Comparison of ENCODE assay signal across 1 cellular context in genomic region chr17:55432358-55433028, GRCh38.
TF ChIP-seq lines count a peak whose summit lies in the region.

No MANE protein-coding gene starts in this region.

TF ChIP-seq in K562, 482 proteins besides CTCF, POLR2A, EP300 and RAD21 (continued from another document and continues in another):
- no peak for TF ChIP-seq ZHX1 (conservative IDR thresholded peaks at IDR 0.05; ENCODE audit: low read length)
- no peak for TF ChIP-seq TAF1 (IDR thresholded peaks at IDR 0.05; ENCODE audit: control insufficient read depth, extremely low read depth, insufficient read depth, low read length, severe bottlenecking)
- TF ChIP-seq, protein P1, sequence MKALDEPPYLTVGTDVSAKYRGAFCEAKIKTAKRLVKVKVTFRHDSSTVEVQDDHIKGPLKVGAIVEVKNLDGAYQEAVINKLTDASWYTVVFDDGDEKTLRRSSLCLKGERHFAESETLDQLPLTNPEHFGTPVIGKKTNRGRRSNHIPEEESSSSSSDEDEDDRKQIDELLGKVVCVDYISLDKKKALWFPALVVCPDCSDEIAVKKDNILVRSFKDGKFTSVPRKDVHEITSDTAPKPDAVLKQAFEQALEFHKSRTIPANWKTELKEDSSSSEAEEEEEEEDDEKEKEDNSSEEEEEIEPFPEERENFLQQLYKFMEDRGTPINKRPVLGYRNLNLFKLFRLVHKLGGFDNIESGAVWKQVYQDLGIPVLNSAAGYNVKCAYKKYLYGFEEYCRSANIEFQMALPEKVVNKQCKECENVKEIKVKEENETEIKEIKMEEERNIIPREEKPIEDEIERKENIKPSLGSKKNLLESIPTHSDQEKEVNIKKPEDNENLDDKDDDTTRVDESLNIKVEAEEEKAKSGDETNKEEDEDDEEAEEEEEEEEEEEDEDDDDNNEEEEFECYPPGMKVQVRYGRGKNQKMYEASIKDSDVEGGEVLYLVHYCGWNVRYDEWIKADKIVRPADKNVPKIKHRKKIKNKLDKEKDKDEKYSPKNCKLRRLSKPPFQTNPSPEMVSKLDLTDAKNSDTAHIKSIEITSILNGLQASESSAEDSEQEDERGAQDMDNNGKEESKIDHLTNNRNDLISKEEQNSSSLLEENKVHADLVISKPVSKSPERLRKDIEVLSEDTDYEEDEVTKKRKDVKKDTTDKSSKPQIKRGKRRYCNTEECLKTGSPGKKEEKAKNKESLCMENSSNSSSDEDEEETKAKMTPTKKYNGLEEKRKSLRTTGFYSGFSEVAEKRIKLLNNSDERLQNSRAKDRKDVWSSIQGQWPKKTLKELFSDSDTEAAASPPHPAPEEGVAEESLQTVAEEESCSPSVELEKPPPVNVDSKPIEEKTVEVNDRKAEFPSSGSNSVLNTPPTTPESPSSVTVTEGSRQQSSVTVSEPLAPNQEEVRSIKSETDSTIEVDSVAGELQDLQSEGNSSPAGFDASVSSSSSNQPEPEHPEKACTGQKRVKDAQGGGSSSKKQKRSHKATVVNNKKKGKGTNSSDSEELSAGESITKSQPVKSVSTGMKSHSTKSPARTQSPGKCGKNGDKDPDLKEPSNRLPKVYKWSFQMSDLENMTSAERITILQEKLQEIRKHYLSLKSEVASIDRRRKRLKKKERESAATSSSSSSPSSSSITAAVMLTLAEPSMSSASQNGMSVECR (CRISPR knock-in tag; IDR thresholded peaks at IDR 0.05) = no peak
- no peak for TF ChIP-seq SIN3A (IDR thresholded peaks at IDR 0.05; ENCODE audit: borderline replicate concordance in 2 of 2, control insufficient read depth in 1 of 2, low read depth in 2 of 2, low read length in 2 of 2)
- TF ChIP-seq ZNF197 (CRISPR knock-in tag; IDR thresholded peaks at IDR 0.05; ENCODE audit: low read depth) = peak; percentile 79
- peak; percentile 77; the same call in 1 of the 2 replicates for TF ChIP-seq TEAD2 (tag; IDR thresholded peaks at IDR 0.05)
- TF ChIP-seq ZNF644 (tag; IDR thresholded peaks at IDR 0.05; ENCODE audit: low read depth) = peak; percentile 90
- no peak for TF ChIP-seq ID3 (CRISPR knock-in tag; IDR thresholded peaks at IDR 0.05)
- TF ChIP-seq ID3 (tag; IDR thresholded peaks at IDR 0.05) = peak; percentile 97
- TF ChIP-seq DDX20 (tag; IDR thresholded peaks at IDR 0.05; ENCODE audit: low read depth) = peak; percentile 89
- no peak for TF ChIP-seq PREB (CRISPR knock-in tag; IDR thresholded peaks at IDR 0.05)
- no peak for TF ChIP-seq TEAD4 (IDR thresholded peaks at IDR 0.05; ENCODE audit: low read length)
- no peak for TF ChIP-seq TEAD4 (CRISPR knock-in tag; IDR thresholded peaks at IDR 0.05; ENCODE audit: borderline replicate concordance)
- TF ChIP-seq PHB (CRISPR knock-in tag; IDR thresholded peaks at IDR 0.05) = no peak
- TF ChIP-seq TAF9B (IDR thresholded peaks at IDR 0.05; ENCODE audit: partially characterized antibody) = no peak
- peak; percentile 90 for TF ChIP-seq ZNF583 (CRISPR knock-in tag; IDR thresholded peaks at IDR 0.05)
- no peak for TF ChIP-seq WHSC1 (IDR thresholded peaks at IDR 0.05; ENCODE audit: low read length)
- no peak for TF ChIP-seq ZNF444 (CRISPR knock-in tag; IDR thresholded peaks at IDR 0.05)
- TF ChIP-seq, protein P2, sequence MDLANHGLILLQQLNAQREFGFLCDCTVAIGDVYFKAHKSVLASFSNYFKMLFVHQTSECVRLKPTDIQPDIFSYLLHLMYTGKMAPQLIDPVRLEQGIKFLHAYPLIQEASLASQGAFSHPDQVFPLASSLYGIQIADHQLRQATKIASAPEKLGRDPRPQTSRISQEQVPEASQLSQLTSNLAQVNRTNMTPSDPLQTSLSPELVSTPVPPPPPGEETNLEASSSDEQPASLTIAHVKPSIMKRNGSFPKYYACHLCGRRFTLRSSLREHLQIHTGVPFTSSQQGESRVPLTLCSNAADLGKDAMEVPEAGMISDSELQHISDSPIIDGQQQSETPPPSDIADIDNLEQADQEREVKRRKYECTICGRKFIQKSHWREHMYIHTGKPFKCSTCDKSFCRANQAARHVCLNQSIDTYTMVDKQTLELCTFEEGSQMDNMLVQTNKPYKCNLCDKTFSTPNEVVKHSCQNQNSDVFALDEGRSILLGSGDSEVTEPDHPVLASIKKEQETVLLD (IDR thresholded peaks at IDR 0.05) = no peak
- no peak for TF ChIP-seq NBN (IDR thresholded peaks at IDR 0.05; ENCODE audit: low read depth)
- no peak for TF ChIP-seq ZNF780A (CRISPR knock-in tag; IDR thresholded peaks at IDR 0.05)
- TF ChIP-seq ZNF449 (CRISPR knock-in tag; IDR thresholded peaks at IDR 0.05) = peak; percentile 83
- no peak for TF ChIP-seq TRIM24 (IDR thresholded peaks at IDR 0.05)
- TF ChIP-seq, protein P3, sequence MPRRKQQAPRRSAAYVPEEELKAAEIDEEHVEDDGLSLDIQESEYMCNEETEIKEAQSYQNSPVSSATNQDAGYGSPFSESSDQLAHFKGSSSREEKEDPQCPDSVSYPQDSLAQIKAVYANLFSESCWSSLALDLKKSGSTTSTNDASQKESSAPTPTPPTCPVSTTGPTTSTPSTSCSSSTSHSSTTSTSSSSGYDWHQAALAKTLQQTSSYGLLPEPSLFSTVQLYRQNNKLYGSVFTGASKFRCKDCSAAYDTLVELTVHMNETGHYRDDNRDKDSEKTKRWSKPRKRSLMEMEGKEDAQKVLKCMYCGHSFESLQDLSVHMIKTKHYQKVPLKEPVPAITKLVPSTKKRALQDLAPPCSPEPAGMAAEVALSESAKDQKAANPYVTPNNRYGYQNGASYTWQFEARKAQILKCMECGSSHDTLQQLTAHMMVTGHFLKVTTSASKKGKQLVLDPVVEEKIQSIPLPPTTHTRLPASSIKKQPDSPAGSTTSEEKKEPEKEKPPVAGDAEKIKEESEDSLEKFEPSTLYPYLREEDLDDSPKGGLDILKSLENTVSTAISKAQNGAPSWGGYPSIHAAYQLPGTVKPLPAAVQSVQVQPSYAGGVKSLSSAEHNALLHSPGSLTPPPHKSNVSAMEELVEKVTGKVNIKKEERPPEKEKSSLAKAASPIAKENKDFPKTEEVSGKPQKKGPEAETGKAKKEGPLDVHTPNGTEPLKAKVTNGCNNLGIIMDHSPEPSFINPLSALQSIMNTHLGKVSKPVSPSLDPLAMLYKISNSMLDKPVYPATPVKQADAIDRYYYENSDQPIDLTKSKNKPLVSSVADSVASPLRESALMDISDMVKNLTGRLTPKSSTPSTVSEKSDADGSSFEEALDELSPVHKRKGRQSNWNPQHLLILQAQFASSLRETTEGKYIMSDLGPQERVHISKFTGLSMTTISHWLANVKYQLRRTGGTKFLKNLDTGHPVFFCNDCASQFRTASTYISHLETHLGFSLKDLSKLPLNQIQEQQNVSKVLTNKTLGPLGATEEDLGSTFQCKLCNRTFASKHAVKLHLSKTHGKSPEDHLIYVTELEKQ (CRISPR knock-in tag; IDR thresholded peaks at IDR 0.05) = peak; percentile 53; the same call in 1 of the 2 replicates
- TF ChIP-seq NFIC (IDR thresholded peaks at IDR 0.05) = no peak
- TF ChIP-seq YY1 (IDR thresholded peaks at IDR 0.05; ENCODE audit: borderline replicate concordance in 1 of 3, control insufficient read depth in 1 of 3, extremely low read depth in 1 of 3, insufficient read depth in 3 of 3, insufficient read length in 1 of 3, insufficient replicate concordance in 2 of 3, low read depth in 1 of 3, low read length in 2 of 3) = no peak
- no peak for TF ChIP-seq KLF16 (IDR thresholded peaks at IDR 0.05)
- no peak for TF ChIP-seq POLR3A (IDR thresholded peaks at IDR 0.05; ENCODE audit: borderline replicate concordance, extremely low read depth, insufficient read depth, insufficient read length)
- peak; percentile 81 for TF ChIP-seq MEF2D (tag; conservative IDR thresholded peaks at IDR 0.05; ENCODE audit: low read depth)
- TF ChIP-seq ZNF274 (IDR thresholded peaks at IDR 0.05; ENCODE audit: borderline replicate concordance, low read depth, low read length) = no peak
- TF ChIP-seq MYBL2 (IDR thresholded peaks at IDR 0.05; ENCODE audit: low read depth) = no peak
- no peak for TF ChIP-seq MYBL2 (CRISPR knock-in tag; IDR thresholded peaks at IDR 0.05; ENCODE audit: borderline replicate concordance)
- TF ChIP-seq TFAM (CRISPR knock-in tag; conservative IDR thresholded peaks at IDR 0.05) = no peak
- TF ChIP-seq DMBX1 (CRISPR knock-in tag; IDR thresholded peaks at IDR 0.05; ENCODE audit: borderline replicate concordance) = peak; percentile 93
- no peak for TF ChIP-seq KAT7 (CRISPR knock-in tag; IDR thresholded peaks at IDR 0.05; ENCODE audit: borderline replicate concordance)
- TF ChIP-seq ZNF24 (IDR thresholded peaks at IDR 0.05) = no peak
- TF ChIP-seq, protein P4, sequence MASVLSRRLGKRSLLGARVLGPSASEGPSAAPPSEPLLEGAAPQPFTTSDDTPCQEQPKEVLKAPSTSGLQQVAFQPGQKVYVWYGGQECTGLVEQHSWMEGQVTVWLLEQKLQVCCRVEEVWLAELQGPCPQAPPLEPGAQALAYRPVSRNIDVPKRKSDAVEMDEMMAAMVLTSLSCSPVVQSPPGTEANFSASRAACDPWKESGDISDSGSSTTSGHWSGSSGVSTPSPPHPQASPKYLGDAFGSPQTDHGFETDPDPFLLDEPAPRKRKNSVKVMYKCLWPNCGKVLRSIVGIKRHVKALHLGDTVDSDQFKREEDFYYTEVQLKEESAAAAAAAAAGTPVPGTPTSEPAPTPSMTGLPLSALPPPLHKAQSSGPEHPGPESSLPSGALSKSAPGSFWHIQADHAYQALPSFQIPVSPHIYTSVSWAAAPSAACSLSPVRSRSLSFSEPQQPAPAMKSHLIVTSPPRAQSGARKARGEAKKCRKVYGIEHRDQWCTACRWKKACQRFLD (CRISPR knock-in tag; IDR thresholded peaks at IDR 0.05) = peak; percentile 91
- TF ChIP-seq SAFB2 (IDR thresholded peaks at IDR 0.05; ENCODE audit: borderline replicate concordance, low read depth, low read length, severe bottlenecking) = no peak
- peak; percentile 81 for TF ChIP-seq BACH1 (tag; IDR thresholded peaks at IDR 0.05)
- TF ChIP-seq GATAD2A (IDR thresholded peaks at IDR 0.05) = no peak
- peak; percentile 78 for TF ChIP-seq ZNF239 (CRISPR knock-in tag; IDR thresholded peaks at IDR 0.05)
- TF ChIP-seq, protein P5, sequence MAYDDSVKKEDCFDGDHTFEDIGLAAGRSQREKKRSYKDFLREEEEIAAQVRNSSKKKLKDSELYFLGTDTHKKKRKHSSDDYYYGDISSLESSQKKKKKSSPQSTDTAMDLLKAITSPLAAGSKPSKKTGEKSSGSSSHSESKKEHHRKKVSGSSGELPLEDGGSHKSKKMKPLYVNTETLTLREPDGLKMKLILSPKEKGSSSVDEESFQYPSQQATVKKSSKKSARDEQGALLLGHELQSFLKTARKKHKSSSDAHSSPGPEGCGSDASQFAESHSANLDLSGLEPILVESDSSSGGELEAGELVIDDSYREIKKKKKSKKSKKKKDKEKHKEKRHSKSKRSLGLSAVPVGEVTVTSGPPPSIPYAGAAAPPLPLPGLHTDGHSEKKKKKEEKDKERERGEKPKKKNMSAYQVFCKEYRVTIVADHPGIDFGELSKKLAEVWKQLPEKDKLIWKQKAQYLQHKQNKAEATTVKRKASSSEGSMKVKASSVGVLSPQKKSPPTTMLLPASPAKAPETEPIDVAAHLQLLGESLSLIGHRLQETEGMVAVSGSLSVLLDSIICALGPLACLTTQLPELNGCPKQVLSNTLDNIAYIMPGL (CRISPR knock-in tag; IDR thresholded peaks at IDR 0.05) = no peak
- no peak for TF ChIP-seq FIP1L1 (IDR thresholded peaks at IDR 0.05; ENCODE audit: low read depth, low read length, poor library complexity, severe bottlenecking)
